1 cellular context compared by ENCODE assay signal in the genomic region with DNA sequence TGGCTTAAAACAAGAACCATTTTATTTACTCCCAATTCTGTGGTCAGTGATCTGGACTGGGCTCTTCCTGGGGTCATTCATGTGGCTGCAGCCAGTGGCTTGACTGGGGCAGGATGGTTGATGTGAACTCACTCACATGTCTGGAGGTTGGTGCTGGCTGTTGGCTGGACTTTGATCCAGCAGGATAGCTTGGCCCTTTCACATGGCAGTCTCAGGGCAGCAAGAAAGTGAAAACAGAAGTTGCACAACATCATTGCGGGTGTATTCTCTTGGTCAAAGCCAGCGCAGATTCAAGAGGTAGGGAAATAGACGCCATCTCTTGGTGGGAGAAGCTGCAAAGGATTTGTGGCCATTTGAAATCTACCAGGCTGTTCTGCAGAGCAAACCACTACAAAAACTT.
TF ChIP-seq lines count a peak whose summit lies in the region.

No MANE protein-coding gene starts in this region.

TF ChIP-seq in HepG2, 621 proteins besides CTCF, POLR2A, EP300 and RAD21 (continued from another document):
- TF ChIP-seq ARID5B (CRISPR knock-in tag; IDR thresholded peaks at IDR 0.05): peak; percentile 82
- TF ChIP-seq ZFP91 (CRISPR knock-in tag; IDR thresholded peaks at IDR 0.05; ENCODE audit: borderline replicate concordance): no peak; the same call in 1 of the 2 replicates
